ENCODE assay signal across 2 cellular contexts in genomic region chr11:93196816-93197382, GRCh38.
TF ChIP-seq lines count a peak whose summit lies in the region.

No MANE protein-coding gene starts in this region.

TF ChIP-seq in HEK293T, 16 proteins besides CTCF, POLR2A, EP300 and RAD21 (continued from another document):
- no peak for TF ChIP-seq SUZ12 (IDR thresholded peaks at IDR 0.05)
TF ChIP-seq in HEK293T: peak in this region for 0.

TF ChIP-seq in H1, 55 proteins besides CTCF, POLR2A, EP300 and RAD21 (continued from another document):
- TF ChIP-seq, protein P1, sequence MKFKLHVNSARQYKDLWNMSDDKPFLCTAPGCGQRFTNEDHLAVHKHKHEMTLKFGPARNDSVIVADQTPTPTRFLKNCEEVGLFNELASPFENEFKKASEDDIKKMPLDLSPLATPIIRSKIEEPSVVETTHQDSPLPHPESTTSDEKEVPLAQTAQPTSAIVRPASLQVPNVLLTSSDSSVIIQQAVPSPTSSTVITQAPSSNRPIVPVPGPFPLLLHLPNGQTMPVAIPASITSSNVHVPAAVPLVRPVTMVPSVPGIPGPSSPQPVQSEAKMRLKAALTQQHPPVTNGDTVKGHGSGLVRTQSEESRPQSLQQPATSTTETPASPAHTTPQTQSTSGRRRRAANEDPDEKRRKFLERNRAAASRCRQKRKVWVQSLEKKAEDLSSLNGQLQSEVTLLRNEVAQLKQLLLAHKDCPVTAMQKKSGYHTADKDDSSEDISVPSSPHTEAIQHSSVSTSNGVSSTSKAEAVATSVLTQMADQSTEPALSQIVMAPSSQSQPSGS (IDR thresholded peaks at IDR 0.05; ENCODE audit: low read length), result 0 out of 2 replicates have a peak, but pooled peaks have one; percentile 26
